Comparison of ENCODE assay signal across 29 cellular contexts in genomic region chr18:35818353-35818667, GRCh38.
"Had no signal": no experiment of that assay in that cellular context is flagged by ENCODE, and none has a peak within 500 bp of the region (broad histone marks: within the 10 kb centered on the region; RNA-seq: fewer than 3 reads in every experiment).

No MANE protein-coding gene starts in this region.

- H3K4me1 ChIP-seq: ascending aorta, SJCRH30 had no signal

- H3K4me1 Mint-ChIP-seq: activated CD4-positive, alpha-beta T cell treated with anti-CD3 and anti-CD28 coated beads, Interleukin-2, amount 10 ng/mL, durations not matched to agents 24 days and 14 days; activated naive CD8-positive, alpha-beta T cell treated with anti-CD3 and anti-CD28 coated beads for 36 hours; activated T-helper 17 cell treated with anti-CD3 and anti-CD28 coated beads, Interleukin-2, amount 50 U/mL, for 72 hours; central memory CD8-positive, alpha-beta T cell had no signal

- H3K36me3 ChIP-seq: ascending aorta, cardiac muscle cell, SJCRH30, WERI-Rb-1 had no signal

- H3K27ac ChIP-seq: ascending aorta, cardiac muscle cell, SJCRH30, SK-N-MC, WERI-Rb-1 had no signal

- H3K9me3 Mint-ChIP-seq: activated T-helper 17 cell treated with anti-CD3 and anti-CD28 coated beads, Interleukin-2, amount 50 U/mL, for 72 hours; central memory CD8-positive, alpha-beta T cell had no signal

- H3K27ac Mint-ChIP-seq: activated CD4-positive, alpha-beta T cell treated with anti-CD3 and anti-CD28 coated beads, Interleukin-2, amount 10 ng/mL, durations not matched to agents 24 days and 14 days; activated CD8-positive, alpha-beta T cell treated with anti-CD3 and anti-CD28 coated beads for 36 hours; activated naive CD8-positive, alpha-beta T cell treated with anti-CD3 and anti-CD28 coated beads for 36 hours; activated T-cell treated with anti-CD3 and anti-CD28 coated beads, Interleukin-2, amount 50 U/mL, for 72 hours; activated T-helper 17 cell treated with anti-CD3 and anti-CD28 coated beads, Interleukin-2, amount 50 U/mL, for 72 hours had no signal

- H3K4me3 Mint-ChIP-seq: activated CD4-positive, alpha-beta T cell treated with anti-CD3 and anti-CD28 coated beads, Interleukin-2, amount 10 ng/mL, durations not matched to agents 24 days and 14 days; activated CD8-positive, alpha-beta T cell treated with anti-CD3 and anti-CD28 coated beads for 36 hours; activated naive CD8-positive, alpha-beta T cell treated with anti-CD3 and anti-CD28 coated beads for 36 hours; activated T-cell treated with anti-CD3 and anti-CD28 coated beads, Interleukin-2, amount 50 U/mL, for 72 hours; activated T-helper 17 cell treated with anti-CD3 and anti-CD28 coated beads, Interleukin-2, amount 50 U/mL, for 72 hours; central memory CD8-positive, alpha-beta T cell had no signal

- DNase-seq: activated CD4-positive, alpha-beta T cell treated with anti-CD3 and anti-CD28 coated beads, Interleukin-2, amount 10 ng/mL, durations not matched to agents 24 days and 14 days; activated CD4-positive, alpha-beta T cell treated with anti-CD3 and anti-CD28 coated beads, Interleukin-2, amount 50 U/mL, for 4 hours; activated CD8-positive, alpha-beta T cell treated with anti-CD3 and anti-CD28 coated beads for 36 hours; activated effector memory CD4-positive, alpha-beta T cell treated with anti-CD3 and anti-CD28 coated beads, Interleukin-2, amount 50 U/mL, for 16 hours; activated naive CD4-positive, alpha-beta T cell; activated naive CD4-positive, alpha-beta T cell treated with anti-CD3 and anti-CD28 coated beads, Interleukin-2, amount 50 U/mL, for 16 hours; activated naive CD8-positive, alpha-beta T cell treated with anti-CD3 and anti-CD28 coated beads for 36 hours; activated T-cell treated with anti-CD3 and anti-CD28 coated beads, Interleukin-2, amount 50 U/mL, for 1 hour; activated T-cell treated with anti-CD3 and anti-CD28 coated beads, Interleukin-2, amount 50 U/mL, for 72 hours; amniotic stem cell; Karpas-422; NCI-H1105; NCI-H1436; NCI-H1694; NCI-H1930; NCI-H2081 treated with DMSO at 0.1 percent for 48 hours; NCI-H510A; NCI-H526; NCI-H774; SHP77; SJCRH30; T1000; WERI-Rb-1 had no signal

- ATAC-seq: activated CD8-positive, alpha-beta T cell treated with anti-CD3 and anti-CD28 coated beads for 36 hours; activated T-cell treated with anti-CD3 and anti-CD28 coated beads, Interleukin-2, amount 50 U/mL, for 72 hours; activated T-helper 17 cell treated with anti-CD3 and anti-CD28 coated beads, Interleukin-2, amount 50 U/mL, for 72 hours; Panc1 had no signal

- H3K9me3 ChIP-seq: ascending aorta, SJCRH30 had no signal

- H3K4me3 ChIP-seq: ascending aorta, cardiac muscle cell, SJCRH30, SK-N-MC had no signal

- H3K27me3 ChIP-seq: ascending aorta, cardiac muscle cell, SJCRH30 had no signal

- H3K36me3 Mint-ChIP-seq: activated naive CD8-positive, alpha-beta T cell treated with anti-CD3 and anti-CD28 coated beads for 36 hours had no signal
